ENCODE assay signal across 8 cellular contexts in genomic region chr16:67184453-67185002, GRCh38. TPM values are rescaled to one million over a fixed set of nuclear protein-coding genes. Genes with fewer than 3 reads are reported as not detected.
DNase-seq lines count a peak whose midpoint lies in the region; ATAC-seq and TF ChIP-seq lines count a peak whose summit lies in the region.

No MANE protein-coding gene starts in this region.

- H3K27me3 ChIP-seq in BJ (ENCODE audit: control insufficient read depth, insufficient read depth, low read length) (no peaks in the 10 kb centered on the region), left ventricle myocardium inferior (ENCODE audit: low read depth) (no peaks in the 10 kb centered on the region), skeletal muscle tissue (ENCODE audit: control insufficient read depth in 3 of 3, insufficient read depth in 3 of 3, low read length in 3 of 3) (no peaks in the 10 kb centered on the region)

- H3K27ac ChIP-seq in left ventricle myocardium inferior (replicated peaks) = peak overlapping the region; percentile 97
- H3K27ac ChIP-seq in skeletal muscle tissue (ENCODE audit: low read depth, low read length) = peak overlapping the region; percentile 95

- DNase-seq in BJ (ENCODE audit: low read depth) (no peak), T-helper 9 cell (peak; percentile 24), left ventricle myocardium inferior (no peak), cerebellar cortex (ENCODE audit: low spot score) (no peak)
- DNase-seq in central memory CD4-positive, alpha-beta T cell = no peak

- TF ChIP-seq CTCF in BJ (IDR thresholded peaks at IDR 0.05; ENCODE audit: insufficient read depth, low read depth, low read length) (no peak), left ventricle myocardium inferior (IDR thresholded peaks at IDR 0.05; ENCODE audit: borderline replicate concordance) (no peak)

- ATAC-seq in GM21825 (IDR thresholded peaks at IDR 0.05; ENCODE audit: unreplicated experiment) (peak; percentile 7), HG03342 (IDR thresholded peaks at IDR 0.05; ENCODE audit: unreplicated experiment) (no peak)

- peaks cover 33% of the 10 kb centered on the region for H3K4me1 ChIP-seq in left ventricle myocardium inferior
- H3K4me1 ChIP-seq in skeletal muscle tissue (ENCODE audit: control insufficient read depth in 3 of 3, insufficient read depth in 3 of 3, low read length in 3 of 3) = peaks cover 29 to 47% (median 39%) of the 10 kb centered on the region in 3 donors

- POLR2A ChIA-PET in BJ (lab: Charles Lee) = no interaction called here

- intact Hi-C loops in left ventricle myocardium inferior (cut with micrococcal nuclease) = no loop called here

- H3K9me3 ChIP-seq in left ventricle myocardium inferior (replicated peaks) = no peaks in the 10 kb centered on the region
- H3K9me3 ChIP-seq in skeletal muscle tissue (ENCODE audit: control insufficient read depth in 3 of 3, low read length in 3 of 3) = no peaks in the 10 kb centered on the region

- H3K36me3 ChIP-seq in BJ (ENCODE audit: control insufficient read depth, insufficient read depth, low read length) = no peaks in the 10 kb centered on the region
- no peaks in the 10 kb centered on the region for H3K36me3 ChIP-seq in left ventricle myocardium inferior
- no peaks in the 10 kb centered on the region for H3K36me3 ChIP-seq in skeletal muscle tissue (ENCODE audit: control insufficient read depth in 3 of 3, insufficient read depth in 3 of 3, low read length in 3 of 3)

- H3K4me3 ChIP-seq in BJ (ENCODE audit: low read depth, low read length) = peak overlapping the region; percentile 60
- H3K4me3 ChIP-seq in left ventricle myocardium inferior = peak overlapping the region; percentile 75
- H3K4me3 ChIP-seq in skeletal muscle tissue (ENCODE audit: low read length in 3 of 3) = peak overlapping the region; percentile 80 to 84 (median 82)

- H3K9ac ChIP-seq in skeletal muscle tissue (ENCODE audit: low read depth in 1 of 3, low read length in 3 of 3) = peak overlapping the region; percentile 82 to 91 (median 89)

- CTCF ChIA-PET in BJ (lab: Yijun Ruan, JAX) = interaction anchor here (0.7 to 3.1 kb wide), 29 partner anchors 10 to 306 kb away, joined by 3 to 26 read pairs (median 5); partner anchors contain the start of genes CES4A, NOL3 and TMEM208

RNA-seq across cellular contexts. Expression of gene MATCAP1, which starts 0.8 kb away (rescaled TPM):
- 8.7 and 13.1 TPM in 2 replicates for polyA plus RNA-seq in BJ (2011; rRNA removed)
- polyA minus RNA-seq in BJ (2011; rRNA and poly(A)+ RNA removed) = 6.8 and 8.2 TPM in 2 replicates
- total RNA-seq in left ventricle myocardium inferior = 14.2 TPM
- total RNA-seq in skeletal muscle tissue = 5.2 TPM

RNA-seq across cellular contexts. Expression of gene EXOC3L1, which starts 5.4 kb away (rescaled TPM):
- polyA plus RNA-seq in BJ (2011; rRNA removed) = not detected in 2 replicates
- polyA minus RNA-seq in BJ (2011; rRNA and poly(A)+ RNA removed) = not detected in 2 replicates
- 3.9 TPM for total RNA-seq in left ventricle myocardium inferior
- total RNA-seq in skeletal muscle tissue = 5.2 TPM

RNA-seq across cellular contexts. Expression of gene E2F4, which starts 7.4 kb away (rescaled TPM):
- 49.9 and 83.2 TPM in 2 replicates for polyA plus RNA-seq in BJ (2011; rRNA removed)
- 53.0 and 83.8 TPM in 2 replicates for polyA minus RNA-seq in BJ (2011; rRNA and poly(A)+ RNA removed)
- total RNA-seq in left ventricle myocardium inferior (35.9 TPM), skeletal muscle tissue (32.4 TPM)

RNA-seq across cellular contexts. Expression of gene NOL3, which starts 14.2 kb away (rescaled TPM):
- polyA plus RNA-seq in BJ (2011; rRNA removed) = 12.7 and 14.7 TPM in 2 replicates
- polyA minus RNA-seq in BJ (2011; rRNA and poly(A)+ RNA removed) = 3.2 and 4.7 TPM in 2 replicates
- total RNA-seq in left ventricle myocardium inferior = 110 TPM
- 11.0 TPM for total RNA-seq in skeletal muscle tissue

RNA-seq across cellular contexts. Expression of gene ELMO3, which starts 14.4 kb away (rescaled TPM):
- polyA plus RNA-seq in BJ (2011; rRNA removed) = 0.56 and 0.97 TPM in 2 replicates
- polyA minus RNA-seq in BJ (2011; rRNA and poly(A)+ RNA removed) = 0.33 and 0.77 TPM in 2 replicates
- 0.80 TPM for total RNA-seq in left ventricle myocardium inferior
- total RNA-seq in skeletal muscle tissue = not detected
